ENCODE assay signal across 15 cellular contexts in the genomic region with DNA sequence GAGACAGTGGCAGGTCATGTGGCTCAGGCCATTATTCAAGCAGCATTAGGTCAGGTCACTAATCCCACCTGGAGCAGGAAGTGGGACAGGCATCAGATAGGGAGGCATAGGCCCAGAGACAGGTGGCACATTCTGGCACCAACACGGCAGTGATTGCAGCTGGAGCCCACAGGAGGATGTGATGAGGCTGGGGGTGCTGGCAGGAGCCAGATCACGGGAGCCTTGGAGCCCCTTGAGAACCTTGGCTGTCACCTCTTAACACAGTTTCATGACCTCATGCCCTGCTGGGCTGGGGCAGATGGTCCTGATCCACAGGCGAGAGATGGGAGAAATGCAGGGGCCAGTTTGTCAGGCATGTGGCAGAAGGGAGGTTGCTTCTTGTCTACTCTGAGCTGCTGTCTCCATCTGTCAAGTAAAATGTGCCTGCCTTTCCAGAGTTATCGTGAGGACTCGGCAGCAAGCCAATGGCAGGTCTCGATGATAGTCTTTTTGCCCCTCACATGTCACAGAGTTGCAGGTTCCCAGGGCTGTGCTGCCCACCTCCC.
DNase-seq lines count a peak whose midpoint lies in the region; ATAC-seq and TF ChIP-seq lines count a peak whose summit lies in the region.
"Had no signal": no experiment of that assay in that cellular context is flagged by ENCODE, and none has a peak within 500 bp of the region (broad histone marks: within the 10 kb centered on the region; RNA-seq: fewer than 3 reads in every experiment).

No MANE protein-coding gene starts in this region.

- H3K27me3 Mint-ChIP-seq in chondrocyte (ENCODE audit: low read depth): no peaks in the 10 kb centered on the region

- no peak for ATAC-seq in stimulated activated effector memory CD8-positive, alpha-beta T cell treated with anti-CD3 and anti-CD28 coated beads, Interleukin-12 subunit alpha, Interleukin-12 subunit beta, amount 100 ng/mL, for 72 hours
- no peak for ATAC-seq in HG03342 (IDR thresholded peaks at IDR 0.05; ENCODE audit: unreplicated experiment)
- no peak for ATAC-seq in GM21737 (IDR thresholded peaks at IDR 0.05; ENCODE audit: unreplicated experiment)
- ATAC-seq: gastrocnemius medialis, GM12878 had no signal

- no peak overlapping the region for H3K27ac Mint-ChIP-seq in chondrocyte (ENCODE audit: unreplicated experiment)
- H3K27ac Mint-ChIP-seq in stimulated activated effector memory CD8-positive, alpha-beta T cell treated with anti-CD3 and anti-CD28 coated beads, Interleukin-12 subunit alpha, Interleukin-12 subunit beta, amount 100 ng/mL, for 72 hours: peak overlapping the region; percentile 24

- no peak overlapping the region for H3K4me3 Mint-ChIP-seq in chondrocyte (ENCODE audit: unreplicated experiment)
- no peak overlapping the region for H3K4me3 Mint-ChIP-seq in stimulated activated effector memory CD8-positive, alpha-beta T cell treated with anti-CD3 and anti-CD28 coated beads, Interleukin-12 subunit alpha, Interleukin-12 subunit beta, amount 100 ng/mL, for 72 hours

- peaks cover 35% of the 10 kb centered on the region for H3K4me1 Mint-ChIP-seq in chondrocyte (ENCODE audit: low read depth)
- peaks cover 76% of the 10 kb centered on the region for H3K4me1 Mint-ChIP-seq in stimulated activated effector memory CD8-positive, alpha-beta T cell treated with anti-CD3 and anti-CD28 coated beads, Interleukin-12 subunit alpha, Interleukin-12 subunit beta, amount 100 ng/mL, for 72 hours

- peaks cover 21% of the 10 kb centered on the region for H3K36me3 Mint-ChIP-seq in chondrocyte (ENCODE audit: low read depth)
- H3K36me3 Mint-ChIP-seq in stimulated activated effector memory CD8-positive, alpha-beta T cell treated with anti-CD3 and anti-CD28 coated beads, Interleukin-12 subunit alpha, Interleukin-12 subunit beta, amount 100 ng/mL, for 72 hours: peaks cover 57% of the 10 kb centered on the region

- peak; percentile 50 for DNase-seq in activated effector memory CD4-positive, alpha-beta T cell treated with anti-CD3 and anti-CD28 coated beads, Interleukin-2, amount 50 U/mL, for 16 hours
- no peak for DNase-seq in activated effector memory CD4-positive, alpha-beta T cell treated with Interleukin-2 at 50 U/mL for 16 hours
- DNase-seq in NCI-H524 (lab: John Stamatoyannopoulos, UW) (peak; percentile 97 to 98), chondrocyte (ENCODE audit: low spot score) (peak; percentile 53)
- DNase-seq in stimulated activated effector memory CD8-positive, alpha-beta T cell treated with anti-CD3 and anti-CD28 coated beads, Interleukin-12 subunit alpha, Interleukin-12 subunit beta, amount 100 ng/mL, for 72 hours (ENCODE audit: low spot score in 2 of 2): no peak
- DNase-seq in stimulated activated CD4-positive, alpha-beta T cell treated with anti-CD3 and anti-CD28 coated beads, Interleukin-12 subunit alpha, Interleukin-12 subunit beta, amount 100 ng/mL, for 4 hours: no peak
- DNase-seq: COR-L47; gastrocnemius medialis; MG63; NCI-H187; NCI-H510A treated with DMSO at 0.1 percent for 48 hours; stimulated activated CD4-positive, alpha-beta T cell treated with anti-CD3 and anti-CD28 coated beads, Interleukin-2, amount 100 ng/mL, for 48 hours had no signal

- H3K9me3 Mint-ChIP-seq in chondrocyte (ENCODE audit: low read depth): no peaks in the 10 kb centered on the region
- no peaks in the 10 kb centered on the region for H3K9me3 Mint-ChIP-seq in stimulated activated effector memory CD8-positive, alpha-beta T cell treated with anti-CD3 and anti-CD28 coated beads, Interleukin-12 subunit alpha, Interleukin-12 subunit beta, amount 100 ng/mL, for 72 hours

- TF ChIP-seq CTCF in chondrocyte (IDR thresholded peaks at IDR 0.05): no peak

Comparison
In these comparisons a context has a peak if more than half of its experiments do, and no peak if none do; other contexts are left out.
1. DNase-seq: peak in activated effector memory CD4-positive, alpha-beta T cell treated with anti-CD3 and anti-CD28 coated beads, Interleukin-2, amount 50 U/mL, for 16 hours (single experiment), NCI-H524 (2 of 2) and chondrocyte (single experiment); none in activated effector memory CD4-positive, alpha-beta T cell treated with Interleukin-2 at 50 U/mL for 16 hours (single experiment), stimulated activated effector memory CD8-positive, alpha-beta T cell treated with anti-CD3 and anti-CD28 coated beads, Interleukin-12 subunit alpha, Interleukin-12 subunit beta, amount 100 ng/mL, for 72 hours (0 of 2) and stimulated activated CD4-positive, alpha-beta T cell treated with anti-CD3 and anti-CD28 coated beads, Interleukin-12 subunit alpha, Interleukin-12 subunit beta, amount 100 ng/mL, for 4 hours (single experiment).